ENCODE assay signal across 1 cellular context in the genomic region with DNA sequence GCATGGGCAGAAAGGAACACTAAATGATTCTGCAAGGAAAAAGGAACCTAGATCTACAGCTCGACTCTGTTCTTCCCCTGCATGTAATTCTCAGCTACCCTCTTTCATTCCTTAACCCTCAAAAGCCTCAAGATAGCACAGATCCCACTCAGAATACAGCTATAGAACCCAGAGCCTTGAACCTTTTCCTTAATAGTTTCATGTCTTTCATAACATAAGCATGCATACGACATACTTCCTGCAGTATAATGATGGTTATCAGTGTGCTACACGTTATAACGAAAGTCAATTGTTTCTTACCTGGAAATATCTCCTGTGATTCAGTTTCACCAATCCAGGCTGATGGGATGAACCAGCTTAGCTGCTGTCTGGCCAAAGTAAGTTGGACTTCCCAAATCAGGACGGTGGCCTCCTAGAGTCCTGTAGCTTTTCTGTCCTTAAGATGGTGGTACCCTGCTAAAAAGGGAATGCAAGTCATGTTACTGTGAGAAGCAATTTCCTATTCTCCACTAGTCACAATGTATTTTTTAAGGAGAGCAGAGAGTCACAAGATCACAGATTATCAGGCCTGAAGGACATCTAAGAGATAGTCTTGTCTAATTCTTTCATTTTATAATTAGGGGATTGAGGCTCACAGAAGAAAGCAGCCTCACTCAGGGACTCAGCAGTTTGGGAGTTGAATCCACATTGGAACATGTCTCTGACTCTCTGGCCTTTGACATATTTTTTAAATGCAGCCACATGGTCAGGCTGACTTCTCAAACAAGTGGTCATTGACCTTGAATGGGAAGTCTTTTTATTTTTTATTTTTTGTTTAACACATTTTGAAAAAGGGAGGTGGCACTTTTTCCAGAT.
TF ChIP-seq lines count a peak whose summit lies in the region.

No MANE protein-coding gene starts in this region.

TF ChIP-seq in endothelial cell of umbilical vein, 7 proteins besides CTCF, POLR2A, EP300 and RAD21:
- TF ChIP-seq FOS (IDR thresholded peaks at IDR 0.05; ENCODE audit: borderline replicate concordance, insufficient read depth, low read length) (no peak), JUN (IDR thresholded peaks at IDR 0.05; ENCODE audit: borderline replicate concordance, insufficient read depth, insufficient read length, low read depth) (no peak), EZH2 (IDR thresholded peaks at IDR 0.05; ENCODE audit: borderline replicate concordance, low read depth, low read length, severe bottlenecking) (no peak)
- TF ChIP-seq, protein P1, sequence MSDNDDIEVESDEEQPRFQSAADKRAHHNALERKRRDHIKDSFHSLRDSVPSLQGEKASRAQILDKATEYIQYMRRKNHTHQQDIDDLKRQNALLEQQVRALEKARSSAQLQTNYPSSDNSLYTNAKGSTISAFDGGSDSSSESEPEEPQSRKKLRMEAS (IDR thresholded peaks at IDR 0.05; ENCODE audit: insufficient read depth, insufficient read length), result no peak
